15 cellular contexts compared by ENCODE assay signal in the genomic region with DNA sequence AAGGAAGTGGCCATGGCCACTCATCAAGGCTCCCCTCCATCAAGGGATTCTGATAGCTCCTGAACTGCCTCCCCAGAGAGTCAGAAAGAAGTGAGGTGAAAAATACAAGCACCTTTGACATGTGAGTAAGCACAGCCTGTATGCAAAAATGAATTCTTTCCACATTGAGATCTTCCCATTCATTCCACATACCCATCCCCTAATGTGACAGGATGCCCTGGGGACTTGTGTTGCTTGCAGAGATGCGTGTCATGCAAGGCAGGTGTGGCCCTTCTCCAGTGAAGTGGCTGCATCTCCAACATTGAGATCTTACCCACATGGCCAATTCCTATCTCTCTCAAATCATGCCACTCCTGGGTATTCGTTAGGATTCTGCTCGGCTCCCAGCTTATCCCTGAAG.
DNase-seq lines count a peak whose midpoint lies in the region; ATAC-seq lines count a peak whose summit lies in the region.
"Had no signal": no experiment of that assay in that cellular context is flagged by ENCODE, and none has a peak within 500 bp of the region (broad histone marks: within the 10 kb centered on the region; RNA-seq: fewer than 3 reads in every experiment).

No MANE protein-coding gene starts in this region.

- ATAC-seq in left lobe of liver = no peak
- ATAC-seq in stimulated activated naive CD8-positive, alpha-beta T cell treated with anti-CD3 and anti-CD28 coated beads, Interleukin-15, Interleukin-2, amounts not matched to agents 100 U/mL and 50 U/mL, for 24 hours = no peak

- DNase-seq in Daoy (ENCODE audit: low read depth) (peak; percentile 24), NCI-H187 treated with DMSO at 0.1 percent for 48 hours (lab: John Stamatoyannopoulos, UW) (peak; percentile 83), NCI-H526 treated with DMSO at 0.1 percent for 48 hours (lab: John Stamatoyannopoulos, UW) (peak; percentile 84), kidney tubule cell (ENCODE audit: low spot score) (peak; percentile 65), left lobe of liver (ENCODE audit: low spot score) (no peak), NCI-H1436 treated with DMSO at 0.1 percent for 48 hours (lab: John Stamatoyannopoulos, UW) (no peak)
- no peak for DNase-seq in stimulated activated naive CD8-positive, alpha-beta T cell treated with anti-CD3 and anti-CD28 coated beads, Interleukin-15, Interleukin-2, amounts not matched to agents 100 U/mL and 50 U/mL, for 24 hours
- DNase-seq: ACHN, AML-193, Caco-2, DMS79, HFFc6, NCI-H1048, NCI-H1694 treated with DMSO at 0.1 percent for 48 hours, SIG-M5 had no signal

Comparison
In these comparisons a context has a peak if more than half of its experiments do, and no peak if none do; other contexts are left out.
1. DNase-seq: peak in Daoy (single experiment), NCI-H187 treated with DMSO at 0.1 percent for 48 hours (single experiment), NCI-H526 treated with DMSO at 0.1 percent for 48 hours (single experiment) and kidney tubule cell (single experiment); none in left lobe of liver (single experiment), NCI-H1436 treated with DMSO at 0.1 percent for 48 hours (single experiment) and stimulated activated naive CD8-positive, alpha-beta T cell treated with anti-CD3 and anti-CD28 coated beads, Interleukin-15, Interleukin-2, amounts not matched to agents 100 U/mL and 50 U/mL, for 24 hours (single experiment).